ENCODE assay signal across 14 cellular contexts in genomic region chr20:62812907-62813200, GRCh38. TPM values are rescaled to one million over a fixed set of nuclear protein-coding genes. Genes with fewer than 3 reads are reported as not detected.
DNase-seq lines count a peak whose midpoint lies in the region; ATAC-seq and TF ChIP-seq lines count a peak whose summit lies in the region.
"Had no signal": no experiment of that assay in that cellular context is flagged by ENCODE, and none has a peak within 500 bp of the region (broad histone marks: within the 10 kb centered on the region; RNA-seq: fewer than 3 reads in every experiment).

No MANE protein-coding gene starts in this region.

- H3K4me1 ChIP-seq in HEK293 (ENCODE audit: control insufficient read depth, insufficient read depth, low read length) (peaks cover 2% of the 10 kb centered on the region; the same call in 1 of the 2 replicates), lower lobe of right lung (peaks cover 23% of the 10 kb centered on the region)

- no peak for ATAC-seq in stimulated activated naive B cell treated with anti-CD40 and anti-IgM and Interleukin-4, amounts not matched to agents 10 μg/mL and 1 μg/mL and 100 μg/mL, for 72 hours (replicated peaks)
- no peak for ATAC-seq in lower lobe of right lung
- ATAC-seq: T-helper 17 cell had no signal

- H3K36me3 ChIP-seq in HEK293 (ENCODE audit: control insufficient read depth in 2 of 2, insufficient read depth in 1 of 2, low read length in 2 of 2) (peaks cover 4 to 54% of the 10 kb centered on the region in 2 experiments; a peak in 2 of 3 replicates), lower lobe of right lung (peaks cover 60% of the 10 kb centered on the region)

- H3K27ac ChIP-seq in HEK293 (ENCODE audit: extremely low read depth, low read depth, low read length), result no peak overlapping the region
- peak overlapping the region; percentile 23; the same call in 1 of the 2 replicates for H3K27ac ChIP-seq in RWPE1
- no peak overlapping the region for H3K27ac ChIP-seq in lower lobe of right lung

- intact Hi-C loops in lower lobe of right lung (cut with DNase I), result no loop called here

- H3K9me3 ChIP-seq in HEK293 (ENCODE audit: control insufficient read depth, insufficient read depth, low read depth, low read length) (no peaks in the 10 kb centered on the region), lower lobe of right lung (no peaks in the 10 kb centered on the region)

- H3K4me1 Mint-ChIP-seq in stimulated activated naive B cell treated with anti-CD40 and anti-IgM and Interleukin-4, amounts not matched to agents 10 μg/mL and 1 μg/mL and 100 μg/mL, for 72 hours, result peaks cover 15 to 27% of the 10 kb centered on the region in 2 donors

- POLR2A ChIA-PET in HEK293 (lab: Yijun Ruan, JAX) (interaction anchor here (1.6 kb wide), 1 partner anchor 19 kb away, joined by 5 read pairs; no protein-coding TSS in a partner anchor), RWPE1 (lab: Yijun Ruan, JAX; ENCODE audit: low non-redundant PET) (no interaction called here)

- H3K9me3 Mint-ChIP-seq in stimulated activated naive B cell treated with anti-CD40 and anti-IgM and Interleukin-4, amounts not matched to agents 10 μg/mL and 1 μg/mL and 100 μg/mL, for 72 hours, result no peaks in the 10 kb centered on the region

- CTCF ChIA-PET in HEK293 (lab: Yijun Ruan, JAX), result no interaction called here
- CTCF ChIA-PET in RWPE1 (lab: Yijun Ruan, JAX), result interaction anchor here (1.1 kb wide), 1 partner anchor 63 kb away, joined by 3 read pairs; no protein-coding TSS in a partner anchor

- H3K4me3 Mint-ChIP-seq in stimulated activated naive B cell treated with anti-CD40 and anti-IgM and Interleukin-4, amounts not matched to agents 10 μg/mL and 1 μg/mL and 100 μg/mL, for 72 hours, result no peak overlapping the region
- H3K4me3 Mint-ChIP-seq: T-helper 17 cell had no signal

- no peak overlapping the region for H3K4me3 ChIP-seq in HEK293 (ENCODE audit: low read depth, low read length)
- no peak overlapping the region for H3K4me3 ChIP-seq in lower lobe of right lung

- peak overlapping the region; percentile 42 for H3K27ac Mint-ChIP-seq in stimulated activated naive B cell treated with anti-CD40 and anti-IgM and Interleukin-4, amounts not matched to agents 10 μg/mL and 1 μg/mL and 100 μg/mL, for 72 hours
- H3K27ac Mint-ChIP-seq: T-helper 17 cell had no signal

- peaks cover 20 to 36% of the 10 kb centered on the region in 2 donors for H3K36me3 Mint-ChIP-seq in stimulated activated naive B cell treated with anti-CD40 and anti-IgM and Interleukin-4, amounts not matched to agents 10 μg/mL and 1 μg/mL and 100 μg/mL, for 72 hours

- H3K27me3 ChIP-seq in lower lobe of right lung (ENCODE audit: low read depth), result peaks cover 33% of the 10 kb centered on the region

- TF ChIP-seq CTCF in HEK293 (tag by site-specific recombination; IDR thresholded peaks at IDR 0.05), result no peak
- no peak for TF ChIP-seq CTCF in RWPE1 (conservative IDR thresholded peaks at IDR 0.05; ENCODE audit: low read depth)
- TF ChIP-seq CTCF in lower lobe of right lung (IDR thresholded peaks at IDR 0.05), result no peak

- DNase-seq in RWPE1 (ENCODE audit: low spot score) (no peak), lower lobe of right lung (no peak), inferior parietal cortex (ENCODE audit: extremely low spot score) (no peak)
- DNase-seq in stimulated activated naive B cell treated with anti-CD40 and anti-IgM and Interleukin-4, amounts not matched to agents 10 μg/mL and 1 μg/mL and 100 μg/mL, for 72 hours, result no peak
- DNase-seq: AML-193, DMS 273 treated with DMSO at 0.1 percent for 48 hours, KBM-7, NCI-H1105 treated with DMSO at 0.1 percent for 48 hours, NCI-H1694 treated with DMSO at 0.1 percent for 48 hours, NCI-H226, NCI-H524, NCI-H82, T-helper 17 cell had no signal

- peaks cover 17 to 26% of the 10 kb centered on the region in 2 donors for H3K27me3 Mint-ChIP-seq in stimulated activated naive B cell treated with anti-CD40 and anti-IgM and Interleukin-4, amounts not matched to agents 10 μg/mL and 1 μg/mL and 100 μg/mL, for 72 hours

TF ChIP-seq in HEK293, 187 proteins besides CTCF, POLR2A, EP300 and RAD21:
- TF ChIP-seq ZNF580 (tag by site-specific recombination; IDR thresholded peaks at IDR 0.05) (no peak), HIC1 (tag by site-specific recombination; IDR thresholded peaks at IDR 0.05) (peak; percentile 46; the same call in 1 of the 2 replicates), ZBTB7A (tag by site-specific recombination; IDR thresholded peaks at IDR 0.05; ENCODE audit: low read depth) (no peak), ZNF394 (tag by site-specific recombination; IDR thresholded peaks at IDR 0.05; ENCODE audit: borderline replicate concordance) (no peak), ZSCAN23 (tag by site-specific recombination; IDR thresholded peaks at IDR 0.05) (no peak)

RNA-seq across cellular contexts. Expression of gene COL9A3, which starts 4.0 kb away (rescaled TPM):
- total RNA-seq in lower lobe of right lung, result 0.89 TPM
- total RNA-seq: T-helper 17 cell had no signal

RNA-seq across cellular contexts. Expression of gene OGFR, which starts 8.2 kb away (rescaled TPM):
- total RNA-seq in lower lobe of right lung, result 69.4 TPM

RNA-seq across cellular contexts. Expression of gene MRGBP, which starts 16.6 kb away (rescaled TPM):
- 8.3 TPM for total RNA-seq in lower lobe of right lung

RNA-seq across cellular contexts. Expression of gene TCFL5, which starts 48.8 kb away (rescaled TPM):
- 8.2 TPM for total RNA-seq in lower lobe of right lung
